ENCODE assay signal across 13 cellular contexts in the genomic region with DNA sequence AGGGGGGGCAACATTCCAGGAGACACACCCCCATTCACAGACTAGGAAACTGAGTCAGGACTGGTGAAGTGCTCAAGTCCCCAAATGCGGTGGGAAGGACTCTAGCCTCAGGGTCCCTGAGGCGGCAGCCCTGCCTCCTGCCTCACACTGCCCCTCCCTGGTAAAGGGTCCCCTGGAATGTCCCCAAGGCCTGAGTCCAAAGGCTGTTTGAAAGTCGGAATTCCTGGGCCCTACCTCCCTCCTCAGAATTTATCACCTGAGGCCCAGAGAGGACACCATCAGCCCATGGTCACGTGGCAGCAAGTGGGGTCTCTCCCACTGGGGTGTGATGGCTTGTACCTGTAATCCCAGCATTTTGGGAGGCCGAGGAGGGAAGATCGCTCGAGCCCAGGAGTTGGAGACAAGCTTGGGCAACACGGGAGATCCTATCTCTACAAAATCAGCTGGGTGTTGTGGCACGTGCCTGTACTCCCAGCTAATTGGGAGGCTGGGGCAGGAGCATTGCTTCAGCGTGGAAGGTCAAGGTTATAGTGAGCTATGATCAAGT. TPM values are rescaled to one million over a fixed set of nuclear protein-coding genes. Genes with fewer than 3 reads are reported as not detected.
DNase-seq lines count a peak whose midpoint lies in the region; ATAC-seq and TF ChIP-seq lines count a peak whose summit lies in the region.
"Had no signal": no experiment of that assay in that cellular context is flagged by ENCODE, and none has a peak within 500 bp of the region (broad histone marks: within the 10 kb centered on the region; RNA-seq: fewer than 3 reads in every experiment).

No MANE protein-coding gene starts in this region.

- TF ChIP-seq POLR2A in adrenal gland (IDR thresholded peaks at IDR 0.05) (no peak), thyroid gland (IDR thresholded peaks at IDR 0.05) (no peak)

- peaks cover 3% of the 10 kb centered on the region for H3K9me3 Mint-ChIP-seq in GM23338
- no peaks in the 10 kb centered on the region for H3K9me3 Mint-ChIP-seq in natural killer cell

- H3K27me3 Mint-ChIP-seq in GM23338 (ENCODE audit: insufficient read depth, low read depth, poor library complexity) = peaks cover 32% of the 10 kb centered on the region
- H3K27me3 Mint-ChIP-seq in natural killer cell (ENCODE audit: low read depth in 2 of 2) = no peaks in the 10 kb centered on the region

- H3K36me3 ChIP-seq in BLaER1 = peaks cover 6% of the 10 kb centered on the region
- peaks cover 6% of the 10 kb centered on the region for H3K36me3 ChIP-seq in GM23338 (ENCODE audit: insufficient read depth)
- H3K36me3 ChIP-seq in adrenal gland (replicated peaks in 1 of 2) = peaks cover 0 to 7% of the 10 kb centered on the region in 2 donors
- H3K36me3 ChIP-seq in thyroid gland = peaks cover 7% of the 10 kb centered on the region in 2 donors
- H3K36me3 ChIP-seq: neural progenitor cell had no signal

- no peak overlapping the region for H3K9ac ChIP-seq in BLaER1
- H3K9ac ChIP-seq: neural progenitor cell had no signal

- no peak for ATAC-seq in GM23338
- ATAC-seq in natural killer cell = no peak
- no peak for ATAC-seq in GM18858 (IDR thresholded peaks at IDR 0.05; ENCODE audit: unreplicated experiment)

- H3K9me3 ChIP-seq in BLaER1 = no peaks in the 10 kb centered on the region; the same call in 1 of the 2 replicates
- no peaks in the 10 kb centered on the region for H3K9me3 ChIP-seq in adrenal gland (replicated peaks in 1 of 3)
- H3K9me3 ChIP-seq in thyroid gland = no peaks in the 10 kb centered on the region
- H3K9me3 ChIP-seq: BE2C had no signal

- H3K4me1 Mint-ChIP-seq in GM23338 (peaks cover 24% of the 10 kb centered on the region), natural killer cell (peaks cover 28 to 40% of the 10 kb centered on the region in 2 donors)

- H3K27ac Mint-ChIP-seq in GM23338 (no peak overlapping the region), natural killer cell (peak overlapping the region; percentile 95)
- H3K27ac Mint-ChIP-seq: neural progenitor cell had no signal

- H3K27me3 ChIP-seq in BLaER1 (no peaks in the 10 kb centered on the region), GM23338 (ENCODE audit: insufficient read depth) (no peaks in the 10 kb centered on the region), adrenal gland (no peaks in the 10 kb centered on the region), thyroid gland (no peaks in the 10 kb centered on the region)
- H3K27me3 ChIP-seq: BE2C, neural progenitor cell had no signal

- H3K4me2 ChIP-seq in BLaER1 (peak overlapping the region; percentile 98), GM23338 (no peak overlapping the region)

- H2AFZ ChIP-seq in GM23338 = 0 out of 2 replicates have a peak overlapping the region, but pooled peaks have one; percentile 23
- H2AFZ ChIP-seq: neural progenitor cell had no signal

- DNase-seq in GM23338 (ENCODE audit: low spot score) (peak; percentile 33), adrenal gland (peak in 4 of 7 donors; percentile 20 to 57 (median 52)), natural killer cell (no peak), NCI-H1105 (lab: John Stamatoyannopoulos, UW) (no peak), thyroid gland (no peak)
- DNase-seq in central memory CD4-positive, alpha-beta T cell = no peak
- DNase-seq: BE2C, glutamatergic neuron, NCI-H226, RPMI8226 had no signal

- peaks cover 10% of the 10 kb centered on the region for H3K36me3 Mint-ChIP-seq in GM23338 (ENCODE audit: low read depth)
- H3K36me3 Mint-ChIP-seq in natural killer cell = peaks cover 3% of the 10 kb centered on the region

- H3K79me2 ChIP-seq in GM23338 (replicated peaks; ENCODE audit: insufficient read depth) = peaks cover 23% of the 10 kb centered on the region

- H3K27ac ChIP-seq in BLaER1 (peak overlapping the region; percentile 99; the same call in 1 of the 2 replicates), GM23338 (ENCODE audit: low read depth) (no peak overlapping the region), adrenal gland (no peak overlapping the region), thyroid gland (no peak overlapping the region)
- H3K27ac ChIP-seq: neural progenitor cell had no signal

- H4K20me1 ChIP-seq in BLaER1 (peaks cover 7% of the 10 kb centered on the region), GM23338 (replicated peaks; ENCODE audit: insufficient read depth) (peaks cover 5% of the 10 kb centered on the region)

- H3K4me1 ChIP-seq in BLaER1 = peaks cover 55% of the 10 kb centered on the region
- H3K4me1 ChIP-seq in GM23338 (ENCODE audit: insufficient read depth) = peaks cover 15% of the 10 kb centered on the region; the same call in 1 of the 2 replicates
- H3K4me1 ChIP-seq in adrenal gland (replicated peaks in 1 of 2) = peaks cover 9 to 23% of the 10 kb centered on the region in 2 donors
- H3K4me1 ChIP-seq in thyroid gland = peaks cover 26 to 27% of the 10 kb centered on the region in 2 donors

- H3K4me3 ChIP-seq in BLaER1 (no peak overlapping the region), GM23338 (no peak overlapping the region), adrenal gland (no peak overlapping the region), thyroid gland (replicated peaks in 1 of 3) (no peak overlapping the region)
- H3K4me3 ChIP-seq: neural progenitor cell had no signal

- no peak for TF ChIP-seq CTCF in GM23338 (conservative IDR thresholded peaks at IDR 0.05; ENCODE audit: low read depth in 2 of 2)
- no peak for TF ChIP-seq CTCF in adrenal gland (IDR thresholded peaks at IDR 0.05)
- no peak for TF ChIP-seq CTCF in natural killer cell (IDR thresholded peaks at IDR 0.05)
- TF ChIP-seq CTCF in thyroid gland (IDR thresholded peaks at IDR 0.05) = no peak

- intact Hi-C loops in adrenal gland (cut with DNase I) = no loop called here
- intact Hi-C loops in natural killer cell (cut with micrococcal nuclease) = no loop called here
- intact Hi-C loops in thyroid gland (cut with DNase I) = no loop called here

- H3K4me3 Mint-ChIP-seq in GM23338 (no peak overlapping the region), natural killer cell (no peak overlapping the region)

- WGBS in adrenal gland, 4 donors = 58 to 76% (median 69%) methylated on average over 6 to 10 of the region's 10 CpGs
- WGBS in thyroid gland, 2 donors = 88 to 95% methylated on average over 9 to 10 of the region's 10 CpGs

- no peaks in the 10 kb centered on the region for H3K9me2 ChIP-seq in GM23338 (ENCODE audit: insufficient read depth)

- H3F3A ChIP-seq in GM23338 (replicated peaks; ENCODE audit: low read depth) = peaks cover 24% of the 10 kb centered on the region

TF ChIP-seq in GM23338, 12 proteins besides CTCF, POLR2A, EP300 and RAD21 (continues in another document):
- TF ChIP-seq POLR2AphosphoS5 (IDR thresholded peaks at IDR 0.05; ENCODE audit: low read depth) (no peak), REST (IDR thresholded peaks at IDR 0.05; ENCODE audit: unreplicated experiment) (no peak), ZNF331 (CRISPR knock-in tag; IDR thresholded peaks at IDR 0.05; ENCODE audit: low read depth) (no peak), JUNB (IDR thresholded peaks at IDR 0.05; ENCODE audit: unreplicated experiment) (no peak), STAT1 (IDR thresholded peaks at IDR 0.05; ENCODE audit: unreplicated experiment) (no peak)

RNA-seq across cellular contexts. Expression of gene ACTB, which starts 3.5 kb away (rescaled TPM):
- 6,061 and 6,196 TPM in 2 replicates for total RNA-seq in GM23338 (2014; rRNA removed; shearing (Covaris generic))
- polyA plus RNA-seq in GM23338 (2016; fragmentation: Nextera tagmentation; extraction: Ambion mirVana) (11,484 and 12,398 TPM in 2 replicates), adrenal gland (1,000 to 10,000 TPM; 3,628 to 7,592 (median 4,346) TPM)
- total RNA-seq in adrenal gland (1,000 to 10,000 TPM; 1,803 to 3,893 (median 2,465) TPM), natural killer cell (1,000 to 10,000 TPM; 4,992 to 6,299 (median 6,160) TPM), thyroid gland (1,000 to 10,000 TPM in 3 of 4 donors, 100 to 1,000 TPM in 1; 848 to 2,475 (median 1,538) TPM)

RNA-seq across cellular contexts. Expression of gene FBXL18, which starts 20.3 kb away (rescaled TPM):
- total RNA-seq in GM23338 (2014; rRNA removed; shearing (Covaris generic)) = 18.1 and 21.8 TPM in 2 replicates
- polyA plus RNA-seq in GM23338 (2016; fragmentation: Nextera tagmentation; extraction: Ambion mirVana) (10.5 and 11.6 TPM in 2 replicates), adrenal gland (1 to 10 TPM; 1.4 to 3.5 (median 2.7) TPM)
- total RNA-seq in adrenal gland (10 to 100 TPM in 6 of 8 donors, 1 to 10 TPM in 2; 9.5 to 13.6 (median 12.3) TPM), natural killer cell (10 to 100 TPM; 12.5 to 15.8 (median 12.8) TPM), thyroid gland (10 to 100 TPM in 3 of 4 donors, 1 to 10 TPM in 1; 6.2 to 12.7 (median 10.4) TPM)

RNA-seq across cellular contexts. Expression of gene FSCN1, which starts 58.7 kb away (rescaled TPM):
- 654 and 734 TPM in 2 replicates for total RNA-seq in GM23338 (2014; rRNA removed; shearing (Covaris generic))
- polyA plus RNA-seq in GM23338 (2016; fragmentation: Nextera tagmentation; extraction: Ambion mirVana) = 135 and 146 TPM in 2 replicates
- total RNA-seq in adrenal gland = 100 to 1,000 TPM in 5 of 8 donors, 10 to 100 TPM in 3; 93.8 to 152 (median 103) TPM
- polyA plus RNA-seq in adrenal gland = 10 to 100 TPM; 13.7 to 67.9 (median 56.0) TPM
- total RNA-seq in natural killer cell = 1 to 10 TPM; 3.7 to 6.4 (median 4.8) TPM
- total RNA-seq in thyroid gland = 100 to 1,000 TPM in 1 of 4 donors, 10 to 100 TPM in 3; 31.4 to 101 (median 42.6) TPM

Comparison
In these comparisons a context has a peak if more than half of its experiments do, and no peak if none do; other contexts are left out.
1. DNase-seq: peak in GM23338 (single experiment) and adrenal gland (4 of 7); none in natural killer cell (single experiment), central memory CD4-positive, alpha-beta T cell (single experiment), NCI-H1105 (single experiment) and thyroid gland (0 of 2).
2. RNA of gene FSCN1, which starts 58.7 kb away (total RNA-seq): 654 to 734 TPM in GM23338, 93.8 to 152 TPM in adrenal gland and 31.4 to 101 TPM in thyroid gland; 3.7 to 6.4 TPM in natural killer cell; every median in the first group is over 4 times any median in the second.